In the genomic region with DNA sequence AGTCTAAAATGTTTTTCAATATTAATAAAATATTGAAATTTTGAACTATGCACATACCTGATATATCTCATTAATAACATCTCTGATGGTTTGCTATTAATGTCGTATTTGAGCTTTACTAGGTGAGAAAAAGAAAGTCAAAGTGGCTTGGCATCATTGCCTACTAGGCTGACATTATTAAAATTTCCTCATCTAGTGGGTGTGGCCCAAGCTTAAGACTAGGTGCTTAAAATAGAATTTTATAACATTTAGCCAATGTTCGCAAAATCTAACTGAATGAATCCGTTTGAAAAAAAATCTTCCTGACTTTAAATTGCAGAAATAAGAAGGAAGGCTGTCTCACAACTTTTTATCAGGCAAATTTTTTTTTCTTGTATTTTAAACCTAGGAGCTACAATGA, we compare ENCODE assay signal across 24 cellular contexts. TPM values are rescaled to one million over a fixed set of nuclear protein-coding genes. Genes with fewer than 3 reads are reported as not detected.
"Had no signal": no experiment of that assay in that cellular context is flagged by ENCODE, and none has a peak within 500 bp of the region (broad histone marks: within the 10 kb centered on the region; RNA-seq: fewer than 3 reads in every experiment).

No MANE protein-coding gene starts in this region.

- H3K27me3 ChIP-seq: cardiac muscle cell, colonic mucosa, foreskin keratinocyte, neural progenitor cell, spleen, tibial nerve, upper lobe of left lung had no signal

- H3K9me3 ChIP-seq: colonic mucosa, mucosa of descending colon, spleen, tibial nerve, upper lobe of left lung had no signal

- H3K9ac ChIP-seq: neural progenitor cell, parathyroid adenoma had no signal

- H3K4me1 ChIP-seq: colonic mucosa, foreskin keratinocyte, neural progenitor cell, parathyroid adenoma, spleen, tibial nerve, upper lobe of left lung had no signal

- H3K4me3 ChIP-seq: cardiac muscle cell, colonic mucosa, lung, mucosa of descending colon, neural progenitor cell, skin epidermis, spleen, tibial nerve, upper lobe of left lung had no signal

- H3K4me2 ChIP-seq: neural progenitor cell had no signal

- H3K36me3 ChIP-seq: cardiac muscle cell, colonic mucosa, neural progenitor cell, spleen, tibial nerve, upper lobe of left lung had no signal

- H3K27ac ChIP-seq: cardiac muscle cell, colonic mucosa, foreskin keratinocyte, neural progenitor cell, parathyroid adenoma, spleen had no signal

- H2AFZ ChIP-seq: neural progenitor cell, parathyroid adenoma had no signal

- ATAC-seq: foreskin keratinocyte; left colon; mucosa of descending colon; stimulated activated memory B cell treated with anti-CD40 and anti-IgM and Interleukin-4, amounts not matched to agents 10 μg/mL and 1 μg/mL and 100 μg/mL, for 72 hours; stimulated activated naive CD8-positive, alpha-beta T cell treated with anti-CD3 and anti-CD28 coated beads, Interleukin-15, Interleukin-2, amounts not matched to agents 100 U/mL and 50 U/mL, for 24 hours had no signal

- DNase-seq: colonic mucosa; dermis blood vessel endothelial cell; effector memory CD4-positive, alpha-beta T cell; foreskin keratinocyte; glutamatergic neuron; hypothalamus; immature natural killer cell; islet precursor cell; kidney glomerular epithelial cell; left colon; mucosa of descending colon; naive B cell; spleen; stimulated activated CD4-positive, alpha-beta T cell treated with anti-CD3 and anti-CD28 coated beads, Interleukin-4, amount 100 ng/mL, for 4 hours; stimulated activated naive CD8-positive, alpha-beta T cell treated with anti-CD3 and anti-CD28 coated beads, Interleukin-15, Interleukin-2, amounts not matched to agents 100 U/mL and 50 U/mL, for 24 hours; upper lobe of left lung had no signal

RNA-seq across cellular contexts. Expression of gene ABI3BP, which starts 46.1 kb away (rescaled TPM):
- total RNA-seq: progenitor cell of endocrine pancreas had no signal
- polyA plus RNA-seq: immature natural killer cell had no signal
